ENCODE assay signal across 8 cellular contexts in the genomic region with DNA sequence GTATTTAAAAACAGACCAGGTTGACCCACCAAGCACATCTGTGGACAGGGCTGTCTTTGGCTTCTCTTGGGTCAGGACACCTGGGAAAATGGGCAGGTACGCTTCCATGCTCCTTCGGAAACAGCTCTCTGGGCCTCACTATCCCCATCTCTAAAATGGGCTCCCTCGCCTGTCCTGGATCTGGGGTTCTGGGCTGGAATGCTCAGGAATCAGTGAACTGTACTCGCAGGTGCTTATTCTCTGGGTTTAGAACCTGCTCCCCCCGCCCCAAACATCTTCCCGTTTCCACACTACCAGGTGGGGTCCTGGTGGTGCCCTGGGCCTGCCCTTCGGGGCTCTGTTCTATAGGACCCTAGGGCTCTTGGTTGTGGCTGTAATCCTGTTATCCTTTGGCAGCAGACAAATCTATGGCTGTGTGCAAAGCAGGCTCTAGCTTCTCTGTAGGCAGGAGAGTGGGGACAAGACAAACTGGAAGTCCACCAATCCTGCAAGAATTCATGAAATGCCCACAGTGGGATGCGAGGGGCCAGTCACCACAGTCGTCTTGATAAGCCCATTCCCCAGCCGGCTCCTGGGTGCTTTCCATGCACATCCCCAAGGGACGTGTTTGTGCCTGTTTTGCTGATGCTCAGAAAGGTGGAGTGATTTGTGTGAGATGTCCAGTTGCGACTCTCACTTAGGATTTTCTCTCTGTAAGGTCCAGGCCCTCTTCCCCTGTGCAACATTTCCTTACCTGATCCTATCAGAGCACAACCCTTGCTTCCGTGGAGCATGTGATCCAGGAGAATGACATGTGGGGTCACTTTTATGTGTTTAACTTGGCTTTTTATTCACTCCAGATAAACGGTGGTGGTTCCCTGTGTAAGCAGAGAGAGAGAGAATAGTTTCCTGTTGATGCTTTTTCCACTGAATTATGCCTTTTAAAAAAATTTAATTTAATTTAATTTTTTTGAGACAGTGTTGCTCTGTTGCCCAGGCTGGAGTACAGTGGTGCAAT. TPM values are rescaled to one million over a fixed set of nuclear protein-coding genes. Genes with fewer than 3 reads are reported as not detected.
DNase-seq lines count a peak whose midpoint lies in the region; ATAC-seq, FAIRE-seq and TF ChIP-seq lines count a peak whose summit lies in the region.

No MANE protein-coding gene starts in this region.

- ATAC-seq in HepG2 (peak; percentile 7), right lobe of liver (no peak), lower lobe of right lung (no peak), GM21528 (IDR thresholded peaks at IDR 0.05; ENCODE audit: low FRiP score, unreplicated experiment) (no peak), mucosa of descending colon (no peak)
- ATAC-seq in activated CD8-positive, alpha-beta T cell treated with anti-CD3 and anti-CD28 coated beads, Interleukin-2, amount 10 ng/mL, durations not matched to agents 7 days and 5 days = no peak

- H3K4me3 ChIP-seq in HepG2 (replicated peaks in 1 of 3; ENCODE audit: insufficient read depth in 1 of 3, low read depth in 2 of 3, low read length in 3 of 3) = no peak overlapping the region
- H3K4me3 ChIP-seq in right lobe of liver = no peak overlapping the region
- no peak overlapping the region for H3K4me3 ChIP-seq in lower lobe of right lung
- no peak overlapping the region for H3K4me3 ChIP-seq in mucosa of descending colon
- H3K4me3 ChIP-seq in kidney (ENCODE audit: low read length in 2 of 2) = no peak overlapping the region

- no peaks in the 10 kb centered on the region for H3K79me2 ChIP-seq in HepG2 (ENCODE audit: insufficient read depth, low read length)

- H3K27ac Mint-ChIP-seq in activated CD8-positive, alpha-beta T cell treated with anti-CD3 and anti-CD28 coated beads, Interleukin-2, amount 10 ng/mL, durations not matched to agents 7 days and 5 days = peak overlapping the region; percentile 61

- TF ChIP-seq POLR2A in HepG2 (IDR thresholded peaks at IDR 0.05; ENCODE audit: insufficient read depth in 1 of 2, low read depth in 2 of 2, low read length in 2 of 2) (no peak), right lobe of liver (IDR thresholded peaks at IDR 0.05) (no peak)

- peak overlapping the region; percentile 50; the same call in 1 of the 2 replicates for H3K4me2 ChIP-seq in HepG2 (ENCODE audit: low read depth, low read length)

- H3K9me3 Mint-ChIP-seq in activated CD8-positive, alpha-beta T cell treated with anti-CD3 and anti-CD28 coated beads, Interleukin-2, amount 10 ng/mL, durations not matched to agents 7 days and 5 days (ENCODE audit: insufficient read depth) = no peaks in the 10 kb centered on the region

- no peak for DNase-seq in HepG2 (ENCODE audit: low spot score)
- no peak for DNase-seq in right lobe of liver
- no peak for DNase-seq in activated CD8-positive, alpha-beta T cell treated with anti-CD3 and anti-CD28 coated beads, Interleukin-2, amount 10 ng/mL, durations not matched to agents 7 days and 5 days
- DNase-seq in lower lobe of right lung = no peak
- no peak for DNase-seq in HT-29 (ENCODE audit: low spot score)
- DNase-seq in mucosa of descending colon = no peak
- no peak for DNase-seq in kidney

- H3K36me3 ChIP-seq in HepG2 (replicated peaks in 1 of 2; ENCODE audit: control insufficient read depth in 1 of 2, insufficient read depth in 2 of 2, low read length in 2 of 2) (no peaks in the 10 kb centered on the region; a peak in 1 of 5 replicates), right lobe of liver (no peaks in the 10 kb centered on the region), lower lobe of right lung (peaks cover 14% of the 10 kb centered on the region), mucosa of descending colon (ENCODE audit: low read depth) (no peaks in the 10 kb centered on the region), kidney (ENCODE audit: control insufficient read depth in 1 of 2, insufficient read depth in 2 of 2, low read length in 2 of 2) (no peaks in the 10 kb centered on the region)

- intact Hi-C loops in HepG2 (cut with micrococcal nuclease; ENCODE audit: unreplicated experiment) (no loop called here), right lobe of liver (cut with DNase I) (no loop called here), lower lobe of right lung (cut with DNase I) (no loop called here), mucosa of descending colon (cut with DNase I, micrococcal nuclease) (no loop called here), kidney (cut with DNase I) (no loop called here)

- FAIRE-seq in HepG2 (lab: Jason Lieb, UNC) = no peak
- FAIRE-seq in kidney (lab: Jason Lieb, UNC) = no peak

- peak overlapping the region; percentile 44 for H3K27ac ChIP-seq in HepG2 (ENCODE audit: extremely low read length, insufficient read depth, low read length)
- H3K27ac ChIP-seq in right lobe of liver = no peak overlapping the region
- H3K27ac ChIP-seq in lower lobe of right lung = peak overlapping the region; percentile 31
- no peak overlapping the region for H3K27ac ChIP-seq in kidney (ENCODE audit: low read depth in 2 of 2, low read length in 2 of 2)

- H3K36me3 Mint-ChIP-seq in activated CD8-positive, alpha-beta T cell treated with anti-CD3 and anti-CD28 coated beads, Interleukin-2, amount 10 ng/mL, durations not matched to agents 7 days and 5 days (ENCODE audit: low read depth) = peaks cover 15% of the 10 kb centered on the region

- no TSS peak for BruUV-seq in HepG2 (replicated peaks; lab: Mats Ljungman, UMichigan)

- in situ Hi-C loops in HepG2 (cut with HindIII; ENCODE audit: extremely low pct_ligation_motif_present, low pct_unique_long_range_greater_than_20kb) = no loop called here

- peaks cover 62% of the 10 kb centered on the region for H3K4me1 Mint-ChIP-seq in activated CD8-positive, alpha-beta T cell treated with anti-CD3 and anti-CD28 coated beads, Interleukin-2, amount 10 ng/mL, durations not matched to agents 7 days and 5 days (ENCODE audit: low read depth)

- no peaks in the 10 kb centered on the region for H3K9me3 ChIP-seq in HepG2 (ENCODE audit: low read length)
- no peaks in the 10 kb centered on the region for H3K9me3 ChIP-seq in right lobe of liver
- no peaks in the 10 kb centered on the region for H3K9me3 ChIP-seq in lower lobe of right lung
- no peaks in the 10 kb centered on the region for H3K9me3 ChIP-seq in mucosa of descending colon
- no peaks in the 10 kb centered on the region for H3K9me3 ChIP-seq in kidney (ENCODE audit: control insufficient read depth in 1 of 2, low read length in 2 of 2)

- WGBS in HepG2 (ENCODE audit: low lambda C conversion rate) = 76% methylated on average over 14 of the region's 14 CpGs
- 58% methylated on average over 9 of the region's 14 CpGs for WGBS in right lobe of liver (ENCODE audit: insufficient coverage, low coverage, low lambda C conversion rate, missing lambda C conversion rate)

- TF ChIP-seq CTCF in HepG2 (CRISPR knock-in tag; IDR thresholded peaks at IDR 0.05) (no peak), right lobe of liver (IDR thresholded peaks at IDR 0.05) (no peak), lower lobe of right lung (IDR thresholded peaks at IDR 0.05) (no peak), mucosa of descending colon (IDR thresholded peaks at IDR 0.05) (no peak), kidney (IDR thresholded peaks at IDR 0.05; ENCODE audit: borderline replicate concordance, extremely low read depth, insufficient read depth) (no peak)

- TF ChIP-seq EP300 in HepG2 (IDR thresholded peaks at IDR 0.05; ENCODE audit: low read depth in 2 of 2, low read length in 2 of 2) (no peak), HepG2 (CRISPR knock-in tag; IDR thresholded peaks at IDR 0.05; ENCODE audit: borderline replicate concordance) (no peak)

- H3K9ac ChIP-seq in HepG2 (ENCODE audit: insufficient read depth, low read depth, low read length) (no peak overlapping the region), kidney (ENCODE audit: low read length in 2 of 2) (peak overlapping the region in 1 of 2 donors; percentile 1)

- H3K27me3 ChIP-seq in HepG2 (ENCODE audit: control insufficient read depth in 1 of 2, insufficient read depth in 2 of 2, low read length in 2 of 2) (no peaks in the 10 kb centered on the region), right lobe of liver (no peaks in the 10 kb centered on the region), lower lobe of right lung (ENCODE audit: low read depth) (no peaks in the 10 kb centered on the region)

- H4K20me1 ChIP-seq in HepG2 (ENCODE audit: insufficient read depth, low read length) = no peaks in the 10 kb centered on the region

- POLR2A ChIA-PET in HepG2 (lab: Yijun Ruan, JAX) = no interaction called here
- POLR2A ChIA-PET in activated CD8-positive, alpha-beta T cell treated with anti-CD3 and anti-CD28 coated beads, Interleukin-2, amount 10 ng/mL, durations not matched to agents 7 days and 5 days (lab: Charles Lee) = no interaction called here

- CTCF ChIA-PET in HepG2 (lab: Yijun Ruan, JAX; ENCODE audit: low intra/inter-chr PET ratio, low total read pairs) = no interaction called here
- CTCF ChIA-PET in activated CD8-positive, alpha-beta T cell treated with anti-CD3 and anti-CD28 coated beads, Interleukin-2, amount 10 ng/mL, durations not matched to agents 7 days and 5 days (lab: Charles Lee) = interaction anchor here (1.7 to 1.9 kb wide), 2 partner anchors 10 to 15 kb away, joined by 5 to 10 read pairs; no protein-coding TSS in a partner anchor

- H3K4me1 ChIP-seq in HepG2 (ENCODE audit: insufficient read depth, low read length) (peaks cover 26% of the 10 kb centered on the region), right lobe of liver (no peaks in the 10 kb centered on the region), lower lobe of right lung (peaks cover 27% of the 10 kb centered on the region), mucosa of descending colon (ENCODE audit: low read depth) (peaks cover 12% of the 10 kb centered on the region), kidney (ENCODE audit: control insufficient read depth in 1 of 2, insufficient read depth in 1 of 2, low read depth in 1 of 2, low read length in 2 of 2) (peaks cover 0 to 7% of the 10 kb centered on the region in 2 donors)

- no peak for TF ChIP-seq RAD21 in HepG2 (CRISPR knock-in tag; IDR thresholded peaks at IDR 0.05)

- H3K27me3 Mint-ChIP-seq in activated CD8-positive, alpha-beta T cell treated with anti-CD3 and anti-CD28 coated beads, Interleukin-2, amount 10 ng/mL, durations not matched to agents 7 days and 5 days (ENCODE audit: low read depth) = no peaks in the 10 kb centered on the region

- H3K4me3 Mint-ChIP-seq in activated CD8-positive, alpha-beta T cell treated with anti-CD3 and anti-CD28 coated beads, Interleukin-2, amount 10 ng/mL, durations not matched to agents 7 days and 5 days = no peak overlapping the region

- H2AFZ ChIP-seq in HepG2 (ENCODE audit: low read length) = no peak overlapping the region

RNA-seq across cellular contexts. Expression of a gene that starts 37.2 kb away (rescaled TPM):
- total RNA-seq in HepG2 (2016; rRNA removed; fragmentation: Illumina TruSeq; extraction: Trizol) (83.2 and 98.4 TPM in 2 replicates), right lobe of liver (10 to 100 TPM; 23.6 to 34.8 (median 28.3) TPM), lower lobe of right lung (53.1 TPM), mucosa of descending colon (10 to 100 TPM; 55.8 to 69.8 (median 56.0) TPM), kidney (77.0 TPM)
- 7.8 and 8.2 TPM in 2 replicates for total RNA-seq in HepG2 (2016; cell fraction: cytosol; rRNA removed; fragmentation: Illumina TruSeq; extraction: Trizol; ENCODE audit: low read depth)
- total RNA-seq in HepG2 (2016; cell fraction: insoluble cytoplasmic fraction; rRNA removed; fragmentation: Illumina TruSeq; extraction: Trizol) = 84.4 and 87.6 TPM in 2 replicates
- 37.9 and 42.3 TPM in 2 replicates for total RNA-seq in HepG2 (2016; cell fraction: membrane; rRNA removed; fragmentation: Illumina TruSeq; extraction: Trizol)
- total RNA-seq in HepG2 (2016; cell fraction: nucleus; rRNA removed; fragmentation: Illumina TruSeq; extraction: Trizol) = 61.0 and 71.2 TPM in 2 replicates
- polyA plus RNA-seq in HepG2 (2011; rRNA removed) (23.6 and 25.2 TPM in 2 replicates), kidney (ENCODE audit: insufficient read depth, low read depth, low replicate concordance) (14.7 TPM)
- polyA plus RNA-seq in HepG2 (2011; cell fraction: cytosol; rRNA removed) = 10.9 and 17.5 TPM in 2 replicates
- polyA plus RNA-seq in HepG2 (2011; cell fraction: nucleus; rRNA removed) = 18.7 and 24.1 TPM in 2 replicates
- 23.7 and 25.0 TPM in 2 replicates for polyA plus RNA-seq in HepG2 (2012)
- 2.8 and 3.6 TPM in 2 replicates for polyA plus RNA-seq in HepG2 (2016; cell fraction: cytosol; fragmentation: Illumina TruSeq; extraction: Trizol; ENCODE audit: low read depth)
- 37.1 and 37.6 TPM in 2 replicates for polyA plus RNA-seq in HepG2 (2016; cell fraction: insoluble cytoplasmic fraction; fragmentation: Illumina TruSeq; extraction: Trizol; ENCODE audit: low read depth)
- 13.0 and 13.5 TPM in 2 replicates for polyA plus RNA-seq in HepG2 (2016; cell fraction: membrane; fragmentation: Illumina TruSeq; extraction: Trizol; ENCODE audit: low read depth)
- polyA plus RNA-seq in HepG2 (2016; cell fraction: nucleus; fragmentation: Illumina TruSeq; extraction: Trizol; ENCODE audit: insufficient read depth, low read depth) = 44.6 and 47.8 TPM in 2 replicates
- polyA minus RNA-seq in HepG2 (2011; rRNA and poly(A)+ RNA removed; ENCODE audit: low replicate concordance) = 32.6 and 37.5 TPM in 2 replicates
- polyA minus RNA-seq in HepG2 (2011; cell fraction: cytosol; rRNA and poly(A)+ RNA removed) = 34.0 and 41.8 TPM in 2 replicates
- polyA minus RNA-seq in HepG2 (2011; cell fraction: nucleus; rRNA and poly(A)+ RNA removed) = 81.2 and 89.8 TPM in 2 replicates
- total RNA-seq in activated CD8-positive, alpha-beta T cell treated with anti-CD3 and anti-CD28 coated beads, Interleukin-2, amount 10 ng/mL, durations not matched to agents 7 days and 5 days = 10 to 100 TPM; 55.8 to 60.4 TPM
- 30.3 and 31.4 TPM in 2 replicates for total RNA-seq in HT-29 (2014; rRNA removed; shearing (Covaris generic))

Comparison
In these comparisons a context has a peak if more than half of its experiments do, and no peak if none do; other contexts are left out.
1. H3K27ac ChIP-seq: peak in HepG2 (single experiment) and lower lobe of right lung (single experiment); none in right lobe of liver (0 of 3) and kidney (0 of 2).